22 cellular contexts compared by ENCODE assay signal in genomic region chrX:133859336-133859735, GRCh38.
DNase-seq lines count a peak whose midpoint lies in the region; ATAC-seq and TF ChIP-seq lines count a peak whose summit lies in the region.
"Had no signal": no experiment of that assay in that cellular context is flagged by ENCODE, and none has a peak within 500 bp of the region (broad histone marks: within the 10 kb centered on the region; RNA-seq: fewer than 3 reads in every experiment).

No MANE protein-coding gene starts in this region.

- H3K27me3 ChIP-seq in H9 (ENCODE audit: insufficient read depth, low read length), result no peaks in the 10 kb centered on the region
- H3K27me3 ChIP-seq: body of pancreas, esophagus squamous epithelium, gastroesophageal sphincter, right atrium auricular region, stomach had no signal

- no peak overlapping the region for H2AK5ac ChIP-seq in H9 (ENCODE audit: insufficient read length, low read length)

- H3K27ac Mint-ChIP-seq in brain (peak overlapping the region in 4 of 5 experiments; percentile 43 to 70 (median 50)), neural crest cell (ENCODE audit: unreplicated experiment) (peak overlapping the region; percentile 61), H9 (peak overlapping the region in 1 of 3 experiments; percentile 6; a peak in 1 of 7 replicates)
- H3K27ac Mint-ChIP-seq: CD8-positive, alpha-beta memory T cell had no signal

- no peak overlapping the region for H3K27ac ChIP-seq in H9 (ENCODE audit: insufficient read length, low read depth, low read length)
- H3K27ac ChIP-seq: body of pancreas, esophagus squamous epithelium, gastroesophageal sphincter, stomach had no signal

- H4K91ac ChIP-seq in H9 (ENCODE audit: insufficient read length, low read depth, low read length), result no peak overlapping the region

- no peaks in the 10 kb centered on the region for H4K20me1 ChIP-seq in H9 (ENCODE audit: control insufficient read depth, insufficient read depth, insufficient read length)

- no peak overlapping the region for H4K8ac ChIP-seq in H9 (replicated peaks; ENCODE audit: insufficient read length, low read depth, low read length)

- no peak overlapping the region for H2AFZ ChIP-seq in H9 (ENCODE audit: low read length)

- H2BK15ac ChIP-seq in H9 (ENCODE audit: low read depth, low read length), result no peak overlapping the region

- no peak overlapping the region for H3K23ac ChIP-seq in H9 (ENCODE audit: insufficient read length, low read depth, low read length)

- H3K79me2 ChIP-seq in H9 (ENCODE audit: insufficient read depth, low read length), result no peaks in the 10 kb centered on the region

- TF ChIP-seq CTCF in brain (conservative IDR thresholded peaks at IDR 0.05) (no peak), neural crest cell (conservative IDR thresholded peaks at IDR 0.05) (no peak), H9 (conservative IDR thresholded peaks at IDR 0.05) (no peak)

- H4K5ac ChIP-seq in H9 (ENCODE audit: insufficient read length, low read depth, low read length), result no peak overlapping the region

- H3K4me2 ChIP-seq in H9 (ENCODE audit: insufficient read depth, insufficient read length, low read length), result no peak overlapping the region

- no peak overlapping the region for H3T11ph ChIP-seq in H9 (ENCODE audit: low read length)

- H3K4me1 Mint-ChIP-seq in brain (peaks cover 24% of the 10 kb centered on the region), neural crest cell (peaks cover 6% of the 10 kb centered on the region), H9 (peaks cover 11 to 15% of the 10 kb centered on the region in 2 experiments)
- H3K4me1 Mint-ChIP-seq: CD8-positive, alpha-beta memory T cell had no signal

- H2BK120ac ChIP-seq in H9 (ENCODE audit: low read depth, low read length, poor library complexity, severe bottlenecking), result no peak overlapping the region

- H3K56ac ChIP-seq in H9 (ENCODE audit: insufficient read length, low read depth, low read length), result no peak overlapping the region

- H3K9me3 Mint-ChIP-seq in brain (peaks cover 0 to 7% (median 0%) of the 10 kb centered on the region in 5 experiments), neural crest cell (peaks cover 3% of the 10 kb centered on the region), H9 (no peaks in the 10 kb centered on the region)
- H3K9me3 Mint-ChIP-seq: CD8-positive, alpha-beta memory T cell had no signal

- H3K4me1 ChIP-seq in H9 (ENCODE audit: insufficient read depth, low read length), result no peaks in the 10 kb centered on the region
- H3K4me1 ChIP-seq: body of pancreas, esophagus squamous epithelium, gastroesophageal sphincter, right atrium auricular region, stomach had no signal

- H3K27me3 Mint-ChIP-seq in brain (peaks cover 2% of the 10 kb centered on the region), neural crest cell (ENCODE audit: low read depth) (no peaks in the 10 kb centered on the region), H9 (ENCODE audit: low read depth) (no peaks in the 10 kb centered on the region)

- DNase-seq in DMS153 treated with DMSO at 0.1 percent for 48 hours (lab: John Stamatoyannopoulos, UW; ENCODE audit: unreplicated experiment), result peak; percentile 64
- DNase-seq in DMS153 (lab: John Stamatoyannopoulos, UW), result no peak
- DNase-seq in NCI-H2171 (lab: John Stamatoyannopoulos, UW), result peak; percentile 49
- no peak for DNase-seq in neural crest cell (ENCODE audit: low read depth, low spot score)
- no peak for DNase-seq in H9
- DNase-seq: 8988T; activated CD4-positive, alpha-beta T cell treated with anti-CD3 and anti-CD28 coated beads, Interleukin-2, amount 50 U/mL, for 4 hours; AML-193; body of pancreas; CD8-positive, alpha-beta memory T cell; effector memory CD4-positive, alpha-beta T cell; esophagus squamous epithelium; NCI-H524 treated with DMSO at 0.1 percent for 48 hours; stimulated activated CD4-positive, alpha-beta T cell treated with anti-CD3 and anti-CD28 coated beads, Interleukin-12 subunit alpha, Interleukin-12 subunit beta, amount 100 ng/mL, for 4 hours; stomach; T-helper 9 cell; trophoblast cell had no signal

- no peak overlapping the region for H3K9ac ChIP-seq in H9 (ENCODE audit: extremely low read depth, insufficient read length, low read length)

- H3K4me3 Mint-ChIP-seq in brain (no peak overlapping the region), neural crest cell (no peak overlapping the region), H9 (no peak overlapping the region)
- H3K4me3 Mint-ChIP-seq: CD8-positive, alpha-beta memory T cell had no signal

- H3K23me2 ChIP-seq in H9 (ENCODE audit: insufficient read length, low read depth, low read length, poor library complexity, severe bottlenecking), result no peaks in the 10 kb centered on the region

- H3K14ac ChIP-seq in H9 (ENCODE audit: insufficient read depth, low read length), result no peak overlapping the region

- no peaks in the 10 kb centered on the region for H3K79me1 ChIP-seq in H9 (ENCODE audit: insufficient read depth, low read depth, low read length, poor library complexity, severe bottlenecking)

- no peak overlapping the region for H3K18ac ChIP-seq in H9 (ENCODE audit: insufficient read length, low read depth, low read length)

- H3K36me3 Mint-ChIP-seq in brain, result peaks cover 4% of the 10 kb centered on the region
- no peaks in the 10 kb centered on the region for H3K36me3 Mint-ChIP-seq in neural crest cell (ENCODE audit: low read depth)
- H3K36me3 Mint-ChIP-seq in H9 (ENCODE audit: insufficient read depth in 1 of 3, low read depth in 3 of 3), result peaks cover 0 to 21% (median 3%) of the 10 kb centered on the region in 3 experiments; a peak in 4 of 7 replicates
- H3K36me3 Mint-ChIP-seq: CD8-positive, alpha-beta memory T cell had no signal

- no peak overlapping the region for H2BK20ac ChIP-seq in H9 (ENCODE audit: low read depth, low read length, poor library complexity, severe bottlenecking)

- no peak overlapping the region for H2BK12ac ChIP-seq in H9 (ENCODE audit: insufficient read length, low read depth, low read length)

- WGBS in H9 (ENCODE audit: extremely low coverage, insufficient read length, low lambda C conversion rate), result no CpG with 5 or more reads among the region's 3 CpGs

- no peaks in the 10 kb centered on the region for H3K9me3 ChIP-seq in H9 (ENCODE audit: control insufficient read depth, low read depth, low read length)
- H3K9me3 ChIP-seq: body of pancreas, esophagus squamous epithelium, gastroesophageal sphincter, right atrium auricular region, stomach had no signal

- H3K4ac ChIP-seq in H9 (ENCODE audit: low read depth, low read length), result no peak overlapping the region

- ATAC-seq in GM19397 (IDR thresholded peaks at IDR 0.05; ENCODE audit: unreplicated experiment), result no peak
- no peak for ATAC-seq in GM18511 (IDR thresholded peaks at IDR 0.05; ENCODE audit: unreplicated experiment)
- ATAC-seq: body of pancreas had no signal

- H2BK5ac ChIP-seq in H9 (ENCODE audit: insufficient read length, low read length), result no peak overlapping the region

Comparison
In these comparisons a context has a peak if more than half of its experiments do, and no peak if none do; other contexts are left out.
1. DNase-seq: peak in DMS153 treated with DMSO at 0.1 percent for 48 hours (single experiment) and NCI-H2171 (single experiment); none in DMS153 (single experiment), neural crest cell (single experiment) and H9 (single experiment).